In genomic region chr4:56908206-56909082, GRCh38 we compare ENCODE assay signal across 8 cellular contexts. TPM values are rescaled to one million over a fixed set of nuclear protein-coding genes. Genes with fewer than 3 reads are reported as not detected.
DNase-seq lines count a peak whose midpoint lies in the region; ATAC-seq and TF ChIP-seq lines count a peak whose summit lies in the region.

No MANE protein-coding gene starts in this region.

- H3K4me2 ChIP-seq in BLaER1, result peak overlapping the region; percentile 81

- peak; percentile 62 for ATAC-seq in GM19397 (IDR thresholded peaks at IDR 0.05; ENCODE audit: unreplicated experiment)
- peak; percentile 58 for ATAC-seq in HG03521 (IDR thresholded peaks at IDR 0.05; ENCODE audit: unreplicated experiment)

- H3K36me3 ChIP-seq in BLaER1, result peaks cover 25% of the 10 kb centered on the region
- H3K36me3 ChIP-seq in right atrium auricular region, result no peaks in the 10 kb centered on the region

- peak overlapping the region; percentile 89 for H3K4me3 ChIP-seq in BLaER1
- H3K4me3 ChIP-seq in right atrium auricular region, result peak overlapping the region; percentile 67 to 84

- peaks cover 54% of the 10 kb centered on the region for H3K4me1 ChIP-seq in BLaER1
- H3K4me1 ChIP-seq in right atrium auricular region, result peaks cover 0 to 30% of the 10 kb centered on the region in 2 donors

- H3K27me3 ChIP-seq in BLaER1 (no peaks in the 10 kb centered on the region), right atrium auricular region (no peaks in the 10 kb centered on the region)

- DNase-seq in SW480 (ENCODE audit: low spot score) (peak; percentile 55), amniotic stem cell (lab: John Stamatoyannopoulos, UW) (peak; percentile 59), right atrium auricular region (ENCODE audit: low spot score) (peak; percentile 61), retina (peak; percentile 79), NCI-H1436 (lab: John Stamatoyannopoulos, UW) (no peak)

- peaks cover 50% of the 10 kb centered on the region for H4K20me1 ChIP-seq in BLaER1

- H3K9ac ChIP-seq in BLaER1, result peak overlapping the region; percentile 97

- H3K9me3 ChIP-seq in BLaER1 (no peaks in the 10 kb centered on the region), right atrium auricular region (no peaks in the 10 kb centered on the region)

- H3K27ac ChIP-seq in BLaER1 (peak overlapping the region; percentile 98), right atrium auricular region (peak overlapping the region; percentile 94 to 98)

- TF ChIP-seq CTCF in right atrium auricular region (IDR thresholded peaks at IDR 0.05), result peak in 1 of 2 donors; percentile 18

RNA-seq across cellular contexts. Expression of gene REST, which starts 0.7 kb away (rescaled TPM):
- total RNA-seq in right atrium auricular region, result 10 to 100 TPM; 25.4 to 27.8 TPM
